ENCODE assay signal across 10 cellular contexts in the genomic region with DNA sequence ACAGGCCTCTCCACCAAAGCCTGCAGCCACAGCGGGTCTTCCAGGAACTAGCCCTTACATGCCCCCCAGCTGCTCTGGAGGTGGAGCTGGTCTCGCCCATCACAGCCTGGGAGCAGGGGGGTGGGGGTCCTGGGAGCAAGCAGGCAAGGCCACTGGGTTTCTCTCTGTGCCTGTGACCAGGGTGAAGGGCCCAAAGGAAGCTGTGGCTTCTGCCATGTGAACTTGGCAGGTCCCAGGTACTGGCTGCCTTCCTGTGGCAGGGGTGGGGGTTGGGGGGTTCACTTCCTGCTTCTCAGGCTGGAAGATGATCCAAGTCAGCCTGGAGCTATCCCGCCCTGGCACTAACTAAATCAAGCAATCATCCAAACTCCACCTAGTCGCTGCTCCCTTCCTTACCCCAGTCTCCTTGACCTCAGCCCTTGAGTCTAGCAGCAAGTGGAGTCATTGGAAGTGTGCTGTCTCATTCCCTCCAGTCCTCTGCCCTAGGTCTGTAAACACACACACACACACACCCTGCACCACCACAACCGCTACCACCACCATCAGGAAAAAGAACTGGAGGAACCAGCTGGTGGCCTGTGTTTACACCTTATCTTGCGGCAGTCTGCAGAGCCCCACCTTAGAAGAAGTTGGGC. TPM values are rescaled to one million over a fixed set of nuclear protein-coding genes. Genes with fewer than 3 reads are reported as not detected.
A peak's percentile ranks its signal among the peaks of the same experiment; 100 is the strongest.
DNase-seq lines count a peak whose midpoint lies in the region; ATAC-seq and TF ChIP-seq lines count a peak whose summit lies in the region.
"Had no signal": no experiment of that assay in that cellular context is flagged by ENCODE, and none has a peak within 500 bp of the region (broad histone marks: within the 10 kb centered on the region; RNA-seq: fewer than 3 reads in every experiment).

No MANE protein-coding gene starts in this region.

- H3K14ac ChIP-seq in trophoblast cell (ENCODE audit: low read length) = peak overlapping the region; percentile 26

- H3K27ac ChIP-seq in PC-9 = peak overlapping the region; percentile 68
- peak overlapping the region; percentile 87 to 94 for H3K27ac ChIP-seq in esophagus (ENCODE audit: low read depth in 2 of 2, low read length in 1 of 2)
- no peak overlapping the region for H3K27ac ChIP-seq in trophoblast cell (ENCODE audit: low read depth, low read length)

- H4K20me1 ChIP-seq in PC-9 (ENCODE audit: insufficient read depth) = no peaks in the 10 kb centered on the region

- H2AFZ ChIP-seq in PC-9 (no peak overlapping the region), trophoblast cell (ENCODE audit: insufficient read depth, low read length, poor library complexity) (peak overlapping the region; percentile 32)

- DNase-seq in H4 (ENCODE audit: low spot score) = peak; percentile 64
- peak; percentile 78 to 88 for DNase-seq in PC-9
- DNase-seq in trophoblast cell = no peak
- DNase-seq in NCI-H345 (lab: John Stamatoyannopoulos, UW) = no peak
- no peak for DNase-seq in GM13976 (ENCODE audit: low spot score)
- DNase-seq in nucleus accumbens (lab: John Stamatoyannopoulos, UW) = no peak
- DNase-seq: activated T-cell treated with anti-CD3 and anti-CD28 coated beads, Interleukin-2, amount 50 U/mL, for 1 hour; natural killer cell had no signal

- no peak overlapping the region for H2BK120ac ChIP-seq in trophoblast cell (ENCODE audit: insufficient read depth, low read length, poor library complexity)

- H3K27me3 Mint-ChIP-seq in stimulated activated memory B cell treated with anti-CD40 and anti-IgM and Interleukin-4, amounts not matched to agents 10 μg/mL and 1 μg/mL and 100 μg/mL, for 72 hours = no peaks in the 10 kb centered on the region

- in situ Hi-C loops in GM13976 (cut with MboI; ENCODE audit: low sequenced_read_pairs, unreplicated experiment) = no loop called here

- no peaks in the 10 kb centered on the region for H3K9me2 ChIP-seq in PC-9 (ENCODE audit: insufficient read depth)

- intact Hi-C loops in PC-9 (cut with micrococcal nuclease; ENCODE audit: unreplicated experiment) = loop anchor here (1.0 kb wide), 1 partner anchor 8 kb away; no protein-coding TSS in a partner anchor

- no peak overlapping the region for H4K12ac ChIP-seq in trophoblast cell (ENCODE audit: low read depth, low read length)

- H2BK5ac ChIP-seq in trophoblast cell (ENCODE audit: low read depth, low read length, poor library complexity) = no peak overlapping the region

- CTCF ChIA-PET in PC-9 (lab: Charles Lee) = no interaction called here

- H3K4me1 ChIP-seq in PC-9 (replicated peaks; ENCODE audit: insufficient read depth) (peaks cover 29% of the 10 kb centered on the region), esophagus (ENCODE audit: control insufficient read depth in 2 of 2, insufficient read depth in 2 of 2, low read length in 1 of 2) (peaks cover 2 to 11% of the 10 kb centered on the region in 2 donors), trophoblast cell (ENCODE audit: control insufficient read depth in 1 of 2, insufficient read depth in 2 of 2, low read length in 2 of 2) (peaks cover 26 to 28% of the 10 kb centered on the region in 2 experiments)

- no peak overlapping the region for H2AK5ac ChIP-seq in trophoblast cell (ENCODE audit: low read length)

- no peak overlapping the region for H3K27ac Mint-ChIP-seq in stimulated activated memory B cell treated with anti-CD40 and anti-IgM and Interleukin-4, amounts not matched to agents 10 μg/mL and 1 μg/mL and 100 μg/mL, for 72 hours
- H3K27ac Mint-ChIP-seq: natural killer cell had no signal

- peaks cover 8% of the 10 kb centered on the region for H3K9me3 Mint-ChIP-seq in stimulated activated memory B cell treated with anti-CD40 and anti-IgM and Interleukin-4, amounts not matched to agents 10 μg/mL and 1 μg/mL and 100 μg/mL, for 72 hours

- no peaks in the 10 kb centered on the region for H3K4me1 Mint-ChIP-seq in stimulated activated memory B cell treated with anti-CD40 and anti-IgM and Interleukin-4, amounts not matched to agents 10 μg/mL and 1 μg/mL and 100 μg/mL, for 72 hours

- H3K27me3 ChIP-seq in PC-9 (ENCODE audit: insufficient read depth, low read depth) = no peaks in the 10 kb centered on the region
- no peaks in the 10 kb centered on the region for H3K27me3 ChIP-seq in esophagus (ENCODE audit: control insufficient read depth in 1 of 2, insufficient read depth in 2 of 2, low read length in 2 of 2)
- no peaks in the 10 kb centered on the region for H3K27me3 ChIP-seq in trophoblast cell (ENCODE audit: insufficient read depth, low read length)

- peaks cover 22% of the 10 kb centered on the region for H3K36me3 Mint-ChIP-seq in stimulated activated memory B cell treated with anti-CD40 and anti-IgM and Interleukin-4, amounts not matched to agents 10 μg/mL and 1 μg/mL and 100 μg/mL, for 72 hours
- H3K36me3 Mint-ChIP-seq: natural killer cell had no signal

- 33 to 43% methylated on average over 6 of the region's 6 CpGs for WGBS in esophagus, 2 donors
- no CpG with 5 or more reads among the region's 6 CpGs for WGBS in trophoblast cell (ENCODE audit: extremely low coverage, insufficient coverage, insufficient read length)

- no peak overlapping the region for H3K4me3 Mint-ChIP-seq in stimulated activated memory B cell treated with anti-CD40 and anti-IgM and Interleukin-4, amounts not matched to agents 10 μg/mL and 1 μg/mL and 100 μg/mL, for 72 hours
- H3K4me3 Mint-ChIP-seq: natural killer cell had no signal

- no peaks in the 10 kb centered on the region for H3K36me3 ChIP-seq in PC-9 (ENCODE audit: low read depth)
- no peaks in the 10 kb centered on the region for H3K36me3 ChIP-seq in esophagus (ENCODE audit: control insufficient read depth in 2 of 2, insufficient read depth in 2 of 2, low read length in 1 of 2)
- H3K36me3 ChIP-seq in trophoblast cell (ENCODE audit: control insufficient read depth in 1 of 2, insufficient read depth in 2 of 2, low read length in 2 of 2) = no peaks in the 10 kb centered on the region

- no peak overlapping the region for H3K9ac ChIP-seq in trophoblast cell (ENCODE audit: low read length)

- H3K79me2 ChIP-seq in PC-9 (ENCODE audit: low read depth) = no peaks in the 10 kb centered on the region
- H3K79me2 ChIP-seq in trophoblast cell (ENCODE audit: control insufficient read depth, insufficient read depth, low read length, poor library complexity) = no peaks in the 10 kb centered on the region

- H3F3A ChIP-seq in PC-9 (ENCODE audit: insufficient read depth, low read depth) = peaks cover 23% of the 10 kb centered on the region

- BruUV-seq in PC-9 (replicated peaks; lab: Mats Ljungman, UMichigan) = no TSS peak

- ATAC-seq in stimulated activated memory B cell treated with anti-CD40 and anti-IgM and Interleukin-4, amounts not matched to agents 10 μg/mL and 1 μg/mL and 100 μg/mL, for 72 hours = no peak
- ATAC-seq: natural killer cell had no signal

- POLR2A ChIA-PET in PC-9 (lab: Charles Lee; ENCODE audit: unreplicated experiment) = interaction anchor here (0.6 to 0.8 kb wide), 3 partner anchors 8 to 45 kb away, joined by 3 to 8 read pairs (median 3); a partner anchor contains a TSS

- TF ChIP-seq CTCF in PC-9 (conservative IDR thresholded peaks at IDR 0.05) (no peak), GM13976 (IDR thresholded peaks at IDR 0.05; ENCODE audit: borderline replicate concordance, control extremely low read depth, extremely low read depth, insufficient read depth, missing control alignments) (no peak)

- H4K91ac ChIP-seq in trophoblast cell (ENCODE audit: low read depth, low read length) = no peak overlapping the region

- no peak overlapping the region for H3K4ac ChIP-seq in trophoblast cell (ENCODE audit: low read depth, low read length)

- no peak overlapping the region for H2BK12ac ChIP-seq in trophoblast cell (ENCODE audit: low read length)

- H3K23ac ChIP-seq in trophoblast cell (ENCODE audit: low read length) = no peak overlapping the region

- peak overlapping the region; percentile 48 for H3K4me2 ChIP-seq in PC-9
- H3K4me2 ChIP-seq in trophoblast cell (ENCODE audit: low read length) = no peak overlapping the region

- H4K8ac ChIP-seq in trophoblast cell (ENCODE audit: low read depth, low read length) = peak overlapping the region; percentile 20

- no peak overlapping the region for H3K18ac ChIP-seq in trophoblast cell (ENCODE audit: low read length)

- peaks cover 4% of the 10 kb centered on the region for H3K79me1 ChIP-seq in trophoblast cell (ENCODE audit: low read length)

- H3K4me3 ChIP-seq in PC-9 (no peak overlapping the region), esophagus (ENCODE audit: low read depth in 1 of 2, low read length in 2 of 2) (no peak overlapping the region), trophoblast cell (ENCODE audit: low read depth, low read length) (no peak overlapping the region)

- peaks cover 3% of the 10 kb centered on the region; the same call in 1 of the 2 replicates for H3K9me3 ChIP-seq in PC-9 (ENCODE audit: insufficient read depth, low read depth)
- H3K9me3 ChIP-seq in esophagus (ENCODE audit: control insufficient read depth in 2 of 2, insufficient read depth in 1 of 2, low read depth in 1 of 2, low read length in 1 of 2) = peaks cover 0 to 9% of the 10 kb centered on the region in 2 donors
- H3K9me3 ChIP-seq in trophoblast cell (ENCODE audit: insufficient read depth, low read depth, low read length) = peaks cover 3% of the 10 kb centered on the region

RNA-seq across cellular contexts. Expression of a gene that starts 29.5 kb away (rescaled TPM):
- total RNA-seq in H4 (2014; rRNA removed; shearing (Covaris generic)) = 6.6 and 8.4 TPM in 2 replicates
- total RNA-seq in PC-9 (2021) = 6.8 and 11.2 TPM in 2 replicates
- 10 to 100 TPM; 12.3 to 18.7 TPM for polyA plus RNA-seq in esophagus
- polyA plus RNA-seq in trophoblast cell (2013) = 0.05 and 0.06 TPM in 2 replicates

RNA-seq across cellular contexts. Expression of a gene that starts 44.5 kb away (rescaled TPM):
- total RNA-seq in H4 (2014; rRNA removed; shearing (Covaris generic)) = not detected in 2 replicates
- 3.5 and 4.8 TPM in 2 replicates for total RNA-seq in PC-9 (2021)
- 1 to 10 TPM; 4.7 to 4.8 TPM for polyA plus RNA-seq in esophagus
- polyA plus RNA-seq in trophoblast cell (2013) = 4.4 and 4.7 TPM in 2 replicates

Comparison
In these comparisons a context has a peak if more than half of its experiments do, and no peak if none do; other contexts are left out.
1. DNase-seq: peak in H4 (single experiment) and PC-9 (2 of 2); none in trophoblast cell (0 of 2), NCI-H345 (single experiment), GM13976 (single experiment) and nucleus accumbens (0 of 56).